8 cellular contexts compared by ENCODE assay signal in genomic region chr5:131423056-131423455, GRCh38.
DNase-seq lines count a peak whose midpoint lies in the region; ATAC-seq and TF ChIP-seq lines count a peak whose summit lies in the region.

No MANE protein-coding gene starts in this region.

- H3K27me3 Mint-ChIP-seq in immature natural killer cell (ENCODE audit: low read depth in 3 of 3), result peaks cover 0 to 5% (median 0%) of the 10 kb centered on the region in 3 donors

- H3K27ac Mint-ChIP-seq in immature natural killer cell, result peak overlapping the region in 1 of 6 donors; percentile 49

- ATAC-seq in heart left ventricle (peak in 1 of 4 donors; percentile 33), thoracic aorta (ENCODE audit: insufficient number of reproducible peaks, low FRiP score, low read depth) (no peak), HG03442 (IDR thresholded peaks at IDR 0.05; ENCODE audit: unreplicated experiment) (no peak)

- H3K27ac ChIP-seq in heart left ventricle (no peak overlapping the region), right atrium auricular region (no peak overlapping the region), esophagus squamous epithelium (no peak overlapping the region), thoracic aorta (no peak overlapping the region)

- H3K4me3 ChIP-seq in heart left ventricle (no peak overlapping the region), right atrium auricular region (no peak overlapping the region), esophagus squamous epithelium (no peak overlapping the region), thoracic aorta (no peak overlapping the region)

- H3K4me1 ChIP-seq in heart left ventricle (no peaks in the 10 kb centered on the region), right atrium auricular region (no peaks in the 10 kb centered on the region), esophagus squamous epithelium (no peaks in the 10 kb centered on the region), thoracic aorta (ENCODE audit: control insufficient read depth in 1 of 2, low read depth in 2 of 2) (no peaks in the 10 kb centered on the region)

- TF ChIP-seq CTCF in heart left ventricle (IDR thresholded peaks at IDR 0.05) (peak; percentile 7 to 55 (median 38)), right atrium auricular region (IDR thresholded peaks at IDR 0.05) (peak in 1 of 2 donors; percentile 60), esophagus squamous epithelium (IDR thresholded peaks at IDR 0.05) (peak in 4 of 6 experiments; percentile 13 to 28 (median 28)), thoracic aorta (IDR thresholded peaks at IDR 0.05) (peak; percentile 37)

- H3K4me3 Mint-ChIP-seq in immature natural killer cell, result no peak overlapping the region

- peaks cover 4 to 10% of the 10 kb centered on the region in 2 donors for H3K4me1 Mint-ChIP-seq in immature natural killer cell

- TF ChIP-seq POLR2A in heart left ventricle (IDR thresholded peaks at IDR 0.05), result no peak
- TF ChIP-seq POLR2A in esophagus squamous epithelium (IDR thresholded peaks at IDR 0.05), result no peak

- 71 to 86% (median 82%) methylated on average over 2 of the region's 2 CpGs for WGBS in heart left ventricle, 4 donors
- 77 to 78% methylated on average over 2 of the region's 2 CpGs for WGBS in esophagus squamous epithelium, 2 donors

- no peaks in the 10 kb centered on the region for H3K9me3 Mint-ChIP-seq in immature natural killer cell

- intact Hi-C loops in heart left ventricle (cut with DNase I), result loop anchor here in 5 of 10 donors (10.0 kb wide), 2 partner anchors 582 to 1648 kb away; no protein-coding TSS in a partner anchor
- intact Hi-C loops in esophagus squamous epithelium (cut with DNase I), result no loop called here

- peaks cover 3 to 38% (median 6%) of the 10 kb centered on the region in 3 donors for H3K36me3 Mint-ChIP-seq in immature natural killer cell

- H3K36me3 ChIP-seq in heart left ventricle, result peaks cover 0 to 60% (median 25%) of the 10 kb centered on the region in 9 donors
- H3K36me3 ChIP-seq in right atrium auricular region, result peaks cover 12% of the 10 kb centered on the region
- peaks cover 0 to 62% (median 0%) of the 10 kb centered on the region in 3 donors for H3K36me3 ChIP-seq in esophagus squamous epithelium
- peaks cover 9% of the 10 kb centered on the region for H3K36me3 ChIP-seq in thoracic aorta

- no peaks in the 10 kb centered on the region for H3K27me3 ChIP-seq in heart left ventricle
- H3K27me3 ChIP-seq in right atrium auricular region, result no peaks in the 10 kb centered on the region
- no peaks in the 10 kb centered on the region for H3K27me3 ChIP-seq in esophagus squamous epithelium
- H3K27me3 ChIP-seq in thoracic aorta (replicated peaks; ENCODE audit: insufficient read depth), result no peaks in the 10 kb centered on the region

- no peaks in the 10 kb centered on the region for H3K9me3 ChIP-seq in heart left ventricle
- no peaks in the 10 kb centered on the region for H3K9me3 ChIP-seq in right atrium auricular region
- no peaks in the 10 kb centered on the region for H3K9me3 ChIP-seq in esophagus squamous epithelium
- no peaks in the 10 kb centered on the region for H3K9me3 ChIP-seq in thoracic aorta

- DNase-seq in heart left ventricle (no peak), right atrium auricular region (ENCODE audit: low spot score) (no peak), NCI-H69 (lab: John Stamatoyannopoulos, UW) (peak; percentile 57), esophagus squamous epithelium (lab: John Stamatoyannopoulos, UW) (no peak), thoracic aorta (ENCODE audit: low spot score) (no peak), immature natural killer cell (no peak)
- no peak for DNase-seq in activated CD4-positive, alpha-beta T cell treated with anti-CD3 and anti-CD28 coated beads, Interleukin-2, amount 50 U/mL, for 1 hour
